19 cellular contexts compared by ENCODE assay signal in genomic region chr19:4548238-4548584, GRCh38. TPM values are rescaled to one million over a fixed set of nuclear protein-coding genes. Genes with fewer than 3 reads are reported as not detected.
DNase-seq lines count a peak whose midpoint lies in the region; ATAC-seq, FAIRE-seq and TF ChIP-seq lines count a peak whose summit lies in the region.
"Had no signal": no experiment of that assay in that cellular context is flagged by ENCODE, and none has a peak within 500 bp of the region (broad histone marks: within the 10 kb centered on the region; RNA-seq: fewer than 3 reads in every experiment).

No MANE protein-coding gene starts in this region.

- no TSS peak for BruUV-seq in endothelial cell of umbilical vein (replicated peaks; lab: Mats Ljungman, UMichigan)

- H3K4me3 ChIP-seq in heart right ventricle (no peak overlapping the region), endothelial cell of umbilical vein (replicated peaks in 1 of 3; ENCODE audit: insufficient read depth in 1 of 3, low read depth in 1 of 3, low read length in 3 of 3) (no peak overlapping the region), upper lobe of right lung (no peak overlapping the region)
- H3K4me3 ChIP-seq: A549, BLaER1, GM23248, HAP-1 had no signal

- H3K79me2 ChIP-seq in endothelial cell of umbilical vein (ENCODE audit: control insufficient read depth, insufficient read depth, low read length): no peaks in the 10 kb centered on the region

- no peak for ATAC-seq in Right ventricle myocardium inferior
- no peak for ATAC-seq in heart right ventricle
- ATAC-seq in upper lobe of right lung: peak; percentile 2
- ATAC-seq in activated CD8-positive, alpha-beta T cell treated with anti-CD3 and anti-CD28 coated beads for 36 hours: no peak

- no peaks in the 10 kb centered on the region for H3K4me1 Mint-ChIP-seq in activated CD8-positive, alpha-beta T cell treated with anti-CD3 and anti-CD28 coated beads for 36 hours (ENCODE audit: low read depth)
- H3K4me1 Mint-ChIP-seq: IgD-negative memory B cell had no signal

- TF ChIP-seq POLR2A in endothelial cell of umbilical vein (IDR thresholded peaks at IDR 0.05; ENCODE audit: low read depth, low read length): no peak

- no peak overlapping the region for H2AFZ ChIP-seq in endothelial cell of umbilical vein (ENCODE audit: low read depth, low read length)
- H2AFZ ChIP-seq: GM23248 had no signal

- H3K36me3 ChIP-seq in heart right ventricle: peaks cover 0 to 72% (median 0%) of the 10 kb centered on the region in 9 donors
- peaks cover 13 to 51% of the 10 kb centered on the region in 2 experiments for H3K36me3 ChIP-seq in endothelial cell of umbilical vein (ENCODE audit: control insufficient read depth in 2 of 2, extremely low read depth in 1 of 2, insufficient read depth in 2 of 2, low read length in 2 of 2)
- peaks cover 6% of the 10 kb centered on the region for H3K36me3 ChIP-seq in upper lobe of right lung

- H3K27ac ChIP-seq in heart right ventricle (no peak overlapping the region), endothelial cell of umbilical vein (ENCODE audit: insufficient read depth, low read depth, low read length) (no peak overlapping the region), upper lobe of right lung (no peak overlapping the region)
- H3K27ac ChIP-seq: 22Rv1, A549, BLaER1, GM23248 had no signal

- H3K27me3 Mint-ChIP-seq in activated CD8-positive, alpha-beta T cell treated with anti-CD3 and anti-CD28 coated beads for 36 hours: peaks cover 3% of the 10 kb centered on the region

- FAIRE-seq in endothelial cell of umbilical vein (lab: Jason Lieb, UNC): no peak
- FAIRE-seq: A549, GM19239, HTR-8/SVneo had no signal

- POLR2A ChIA-PET in endothelial cell of umbilical vein (lab: Charles Lee): no interaction called here
- POLR2A ChIA-PET in activated CD8-positive, alpha-beta T cell treated with anti-CD3 and anti-CD28 coated beads for 36 hours (lab: Charles Lee): interaction anchor here (0.6 kb wide), 1 partner anchor 78 kb away, joined by 3 read pairs; no protein-coding TSS in a partner anchor

- H3K27me3 ChIP-seq in heart right ventricle: no peaks in the 10 kb centered on the region
- no peaks in the 10 kb centered on the region for H3K27me3 ChIP-seq in endothelial cell of umbilical vein (ENCODE audit: control insufficient read depth in 2 of 2, insufficient read depth in 2 of 2, low read length in 2 of 2)
- H3K27me3 ChIP-seq in upper lobe of right lung: no peaks in the 10 kb centered on the region
- H3K27me3 ChIP-seq: BLaER1 had no signal

- H3K36me3 Mint-ChIP-seq in activated CD8-positive, alpha-beta T cell treated with anti-CD3 and anti-CD28 coated beads for 36 hours (ENCODE audit: low read depth): no peaks in the 10 kb centered on the region
- H3K36me3 Mint-ChIP-seq: CD4-positive, alpha-beta memory T cell; IgD-negative memory B cell had no signal

- H3K9me1 ChIP-seq in endothelial cell of umbilical vein (replicated peaks; ENCODE audit: control insufficient read depth, extremely low read depth, insufficient read depth, low read length): no peaks in the 10 kb centered on the region

- no peaks in the 10 kb centered on the region for H4K20me1 ChIP-seq in endothelial cell of umbilical vein (replicated peaks; ENCODE audit: control insufficient read depth, extremely low read depth, insufficient read depth, low read length)
- H4K20me1 ChIP-seq: BLaER1 had no signal

- TF ChIP-seq CTCF in heart right ventricle (IDR thresholded peaks at IDR 0.05) (no peak), endothelial cell of umbilical vein (IDR thresholded peaks at IDR 0.05; ENCODE audit: extremely low read depth in 1 of 2, insufficient read depth in 1 of 2, low read depth in 1 of 2, low read length in 2 of 2) (no peak), upper lobe of right lung (IDR thresholded peaks at IDR 0.05) (no peak)
- TF ChIP-seq CTCF in activated CD8-positive, alpha-beta T cell treated with anti-CD3 and anti-CD28 coated beads for 36 hours (IDR thresholded peaks at IDR 0.05): no peak

- no peak overlapping the region for H3K9ac ChIP-seq in endothelial cell of umbilical vein (replicated peaks; ENCODE audit: extremely low read depth, insufficient read depth, low read length)
- H3K9ac ChIP-seq: BLaER1, GM23248 had no signal

- H3K9me3 Mint-ChIP-seq in activated CD8-positive, alpha-beta T cell treated with anti-CD3 and anti-CD28 coated beads for 36 hours: no peaks in the 10 kb centered on the region

- dilution Hi-C loops in endothelial cell of umbilical vein (cut with MboI; ENCODE audit: extremely low pct_ligation_motif_present, low sequenced_read_pairs): no loop called here

- DNase-seq in Right ventricle myocardium inferior (ENCODE audit: missing footprints) (peak; percentile 4), heart right ventricle (no peak), endothelial cell of umbilical vein (ENCODE audit: low read depth, low spot score) (no peak), iPS-NIHi7 (ENCODE audit: extremely low spot score) (peak; percentile 6), upper lobe of right lung (no peak), HuH-7 (ENCODE audit: low spot score) (no peak)
- no peak for DNase-seq in activated CD8-positive, alpha-beta T cell treated with anti-CD3 and anti-CD28 coated beads for 36 hours
- DNase-seq in effector CD4-positive, alpha-beta T cell: no peak
- DNase-seq: CD4-positive, alpha-beta memory T cell; DMS79 treated with DMSO at 0.1 percent for 48 hours; GF-D8; GM23248 had no signal

- CTCF ChIA-PET in endothelial cell of umbilical vein (lab: Charles Lee): interaction anchor here (1.6 to 2.0 kb wide), 2 partner anchors 9 to 13 kb away, joined by 4 to 6 read pairs; partner anchors contain the start of gene PLIN5
- CTCF ChIA-PET in activated CD8-positive, alpha-beta T cell treated with anti-CD3 and anti-CD28 coated beads for 36 hours (lab: Charles Lee): no interaction called here

- H3K27ac Mint-ChIP-seq in activated CD8-positive, alpha-beta T cell treated with anti-CD3 and anti-CD28 coated beads for 36 hours: no peak overlapping the region
- H3K27ac Mint-ChIP-seq: CD4-positive, alpha-beta memory T cell; IgD-negative memory B cell had no signal

- H3K4me2 ChIP-seq in endothelial cell of umbilical vein (ENCODE audit: insufficient read depth, low read length): no peak overlapping the region
- H3K4me2 ChIP-seq: A549, BLaER1 had no signal

- 74 to 83% methylated on average over 14 of the region's 14 CpGs for WGBS in heart right ventricle, 2 donors

- H3K4me1 ChIP-seq in heart right ventricle: peaks cover 0 to 9% (median 0%) of the 10 kb centered on the region in 9 donors
- H3K4me1 ChIP-seq in endothelial cell of umbilical vein (ENCODE audit: control insufficient read depth, extremely low read depth, insufficient read depth, low read length): no peaks in the 10 kb centered on the region
- no peaks in the 10 kb centered on the region for H3K4me1 ChIP-seq in upper lobe of right lung
- H3K4me1 ChIP-seq: BLaER1, HAP-1 had no signal

- no peak overlapping the region for H3K4me3 Mint-ChIP-seq in activated CD8-positive, alpha-beta T cell treated with anti-CD3 and anti-CD28 coated beads for 36 hours
- H3K4me3 Mint-ChIP-seq: CD4-positive, alpha-beta memory T cell; IgD-negative memory B cell had no signal

- H3K9me3 ChIP-seq in heart right ventricle: no peaks in the 10 kb centered on the region
- no peaks in the 10 kb centered on the region for H3K9me3 ChIP-seq in endothelial cell of umbilical vein (replicated peaks; ENCODE audit: control insufficient read depth, insufficient read depth, low read length)
- H3K9me3 ChIP-seq in upper lobe of right lung: no peaks in the 10 kb centered on the region
- H3K9me3 ChIP-seq: A549, BLaER1, HAP-1 had no signal

- intact Hi-C loops in Right ventricle myocardium inferior (cut with DNase I): no loop called here
- intact Hi-C loops in heart right ventricle (cut with DNase I): no loop called here
- intact Hi-C loops in endothelial cell of umbilical vein (cut with micrococcal nuclease): no loop called here
- intact Hi-C loops in upper lobe of right lung (cut with DNase I): no loop called here
- intact Hi-C loops in activated CD8-positive, alpha-beta T cell treated with anti-CD3 and anti-CD28 coated beads for 36 hours (cut with micrococcal nuclease): no loop called here

RNA-seq across cellular contexts. Expression of gene LRG1, which starts 8.4 kb away (rescaled TPM):
- total RNA-seq in Right ventricle myocardium inferior: 0.73 TPM
- 1 to 10 TPM in 1 of 10 donors, under 1 TPM in 9; 0.06 to 1.3 (median 0.31) TPM for total RNA-seq in heart right ventricle
- under 1 TPM; 0.15 to 0.29 TPM for polyA plus RNA-seq in heart right ventricle
- total RNA-seq in endothelial cell of umbilical vein: 0.31 and 0.42 TPM in 2 replicates
- polyA plus RNA-seq in endothelial cell of umbilical vein: 0.21 and 0.24 TPM in 2 replicates
- polyA plus RNA-seq in endothelial cell of umbilical vein (2011; cell fraction: cytosol; rRNA removed): 0.17 and 0.18 TPM in 2 replicates
- 0.24 and 0.26 TPM in 2 replicates for polyA plus RNA-seq in endothelial cell of umbilical vein (2011; cell fraction: nucleus; rRNA removed)
- 0.15 TPM in 1 of 2 replicates, not detected in the other for polyA plus RNA-seq in endothelial cell of umbilical vein (2012)
- polyA minus RNA-seq in endothelial cell of umbilical vein: 0.17 and 0.45 TPM in 2 replicates
- not detected for polyA minus RNA-seq in endothelial cell of umbilical vein (2011; cell fraction: cytosol; rRNA and poly(A)+ RNA removed)
- 0.24 TPM in 2 replicates for polyA minus RNA-seq in endothelial cell of umbilical vein (2011; cell fraction: nucleus; rRNA and poly(A)+ RNA removed)
- total RNA-seq in upper lobe of right lung: 15.9 TPM
- total RNA-seq in activated CD8-positive, alpha-beta T cell treated with anti-CD3 and anti-CD28 coated beads for 36 hours: under 1 TPM in 1 of 2 experiments, not detected in 1; 0.09 TPM
- total RNA-seq: CD4-positive, alpha-beta memory T cell; GM23248 had no signal
- polyA plus RNA-seq: GM23248 had no signal

RNA-seq across cellular contexts. Expression of gene SEMA6B, which starts 11.3 kb away (rescaled TPM):
- total RNA-seq in Right ventricle myocardium inferior (16.7 TPM), heart right ventricle (10 to 100 TPM in 4 of 10 donors, 1 to 10 TPM in 6; 3.4 to 27.9 (median 9.0) TPM), endothelial cell of umbilical vein (166 and 176 TPM in 2 replicates), upper lobe of right lung (20.3 TPM)
- polyA plus RNA-seq in heart right ventricle (10 to 100 TPM in 1 of 2 donors, 1 to 10 TPM in 1; 9.1 to 12.8 TPM), endothelial cell of umbilical vein (97.8 and 108 TPM in 2 replicates)
- 72.3 and 85.5 TPM in 2 replicates for polyA plus RNA-seq in endothelial cell of umbilical vein (2011; cell fraction: cytosol; rRNA removed)
- polyA plus RNA-seq in endothelial cell of umbilical vein (2011; cell fraction: nucleus; rRNA removed): 63.8 and 64.4 TPM in 2 replicates
- 72.0 and 81.2 TPM in 2 replicates for polyA plus RNA-seq in endothelial cell of umbilical vein (2012)
- polyA minus RNA-seq in endothelial cell of umbilical vein: 110 and 142 TPM in 2 replicates
- 0.31 TPM for polyA minus RNA-seq in endothelial cell of umbilical vein (2011; cell fraction: cytosol; rRNA and poly(A)+ RNA removed)
- 30.1 and 46.2 TPM in 2 replicates for polyA minus RNA-seq in endothelial cell of umbilical vein (2011; cell fraction: nucleus; rRNA and poly(A)+ RNA removed)
- not detected for total RNA-seq in activated CD8-positive, alpha-beta T cell treated with anti-CD3 and anti-CD28 coated beads for 36 hours
- total RNA-seq: GM23248 had no signal
- polyA plus RNA-seq: CD4-positive, alpha-beta memory T cell; GM23248; IgD-negative memory B cell had no signal

RNA-seq across cellular contexts. Expression of gene PLIN5, which starts 13.2 kb away (rescaled TPM):
- total RNA-seq in Right ventricle myocardium inferior (50.4 TPM), heart right ventricle (100 to 1,000 TPM in 1 of 10 donors, 10 to 100 TPM in 9; 33.6 to 144 (median 45.7) TPM), endothelial cell of umbilical vein (0.24 TPM in 1 of 2 replicates, not detected in the other), upper lobe of right lung (17.2 TPM)
- polyA plus RNA-seq in heart right ventricle (100 to 1,000 TPM in 1 of 2 donors, 10 to 100 TPM in 1; 25.7 to 149 TPM), endothelial cell of umbilical vein (0.17 and 0.24 TPM in 2 replicates)
- polyA plus RNA-seq in endothelial cell of umbilical vein (2011; cell fraction: cytosol; rRNA removed): 0.05 and 0.18 TPM in 2 replicates
- 0.32 and 0.74 TPM in 2 replicates for polyA plus RNA-seq in endothelial cell of umbilical vein (2011; cell fraction: nucleus; rRNA removed)
- polyA plus RNA-seq in endothelial cell of umbilical vein (2012): 0.13 TPM in 1 of 2 replicates, not detected in the other
- not detected in 2 replicates for polyA minus RNA-seq in endothelial cell of umbilical vein
- polyA minus RNA-seq in endothelial cell of umbilical vein (2011; cell fraction: cytosol; rRNA and poly(A)+ RNA removed): not detected
- 0.29 and 0.43 TPM in 2 replicates for polyA minus RNA-seq in endothelial cell of umbilical vein (2011; cell fraction: nucleus; rRNA and poly(A)+ RNA removed)
- total RNA-seq in activated CD8-positive, alpha-beta T cell treated with anti-CD3 and anti-CD28 coated beads for 36 hours: under 1 TPM in 1 of 2 experiments, not detected in 1; 0.27 TPM
- total RNA-seq: GM23248 had no signal
- polyA plus RNA-seq: GM23248, IgD-negative memory B cell had no signal

RNA-seq across cellular contexts. Expression of gene PLIN4, which starts 29.9 kb away (rescaled TPM):
- total RNA-seq in Right ventricle myocardium inferior: 241 TPM
- total RNA-seq in heart right ventricle: 100 to 1,000 TPM; 143 to 416 (median 198) TPM
- 100 to 1,000 TPM in 1 of 2 donors, 10 to 100 TPM in 1; 42.0 to 225 TPM for polyA plus RNA-seq in heart right ventricle
- not detected in 2 replicates for total RNA-seq in endothelial cell of umbilical vein
- polyA plus RNA-seq in endothelial cell of umbilical vein: 0.01 TPM in 1 of 2 replicates, not detected in the other
- 0.01 TPM in 2 replicates for polyA plus RNA-seq in endothelial cell of umbilical vein (2011; cell fraction: cytosol; rRNA removed)
- 0.04 and 0.05 TPM in 2 replicates for polyA plus RNA-seq in endothelial cell of umbilical vein (2011; cell fraction: nucleus; rRNA removed)
- polyA plus RNA-seq in endothelial cell of umbilical vein (2012): 0.25 and 0.27 TPM in 2 replicates
- polyA minus RNA-seq in endothelial cell of umbilical vein: not detected in 2 replicates
- polyA minus RNA-seq in endothelial cell of umbilical vein (2011; cell fraction: cytosol; rRNA and poly(A)+ RNA removed): not detected
- not detected in 2 replicates for polyA minus RNA-seq in endothelial cell of umbilical vein (2011; cell fraction: nucleus; rRNA and poly(A)+ RNA removed)
- 4.1 TPM for total RNA-seq in upper lobe of right lung
- total RNA-seq in activated CD8-positive, alpha-beta T cell treated with anti-CD3 and anti-CD28 coated beads for 36 hours: under 1 TPM in 1 of 2 experiments, not detected in 1; 0.05 TPM
- total RNA-seq: GM23248 had no signal

Comparison
In these comparisons a context has a peak if more than half of its experiments do, and no peak if none do; other contexts are left out.
1. DNase-seq: peak in Right ventricle myocardium inferior (single experiment) and iPS-NIHi7 (single experiment); none in heart right ventricle (0 of 2), endothelial cell of umbilical vein (single experiment), upper lobe of right lung (single experiment), activated CD8-positive, alpha-beta T cell treated with anti-CD3 and anti-CD28 coated beads for 36 hours (single experiment), effector CD4-positive, alpha-beta T cell (single experiment) and HuH-7 (single experiment).
2. RNA of gene SEMA6B, which starts 11.3 kb away (total RNA-seq): 166 to 176 TPM in endothelial cell of umbilical vein, 20.3 TPM in upper lobe of right lung (single experiment), 16.7 TPM in Right ventricle myocardium inferior (single experiment) and 3.4 to 27.9 TPM in heart right ventricle; not detected in activated CD8-positive, alpha-beta T cell treated with anti-CD3 and anti-CD28 coated beads for 36 hours; every median in the first group is over 4 times any median in the second.
3. RNA of gene PLIN5, which starts 13.2 kb away (total RNA-seq): 50.4 TPM in Right ventricle myocardium inferior (single experiment), 33.6 to 144 TPM in heart right ventricle and 17.2 TPM in upper lobe of right lung (single experiment); 0.27 TPM in activated CD8-positive, alpha-beta T cell treated with anti-CD3 and anti-CD28 coated beads for 36 hours and 0.24 TPM in endothelial cell of umbilical vein; every median in the first group is over 10 times any median in the second.